ENCODE assay signal across 1 cellular context in genomic region chr16:53081686-53082407, GRCh38.
TF ChIP-seq lines count a peak whose summit lies in the region.

No MANE protein-coding gene starts in this region.

TF ChIP-seq in HEK293, 187 proteins besides CTCF, POLR2A, EP300 and RAD21 (continued from another document):
- no peak for TF ChIP-seq ZNF26 (tag by site-specific recombination; IDR thresholded peaks at IDR 0.05)
- TF ChIP-seq ZXDB (tag by site-specific recombination; IDR thresholded peaks at IDR 0.05): peak; percentile 71
- TF ChIP-seq, protein P1, sequence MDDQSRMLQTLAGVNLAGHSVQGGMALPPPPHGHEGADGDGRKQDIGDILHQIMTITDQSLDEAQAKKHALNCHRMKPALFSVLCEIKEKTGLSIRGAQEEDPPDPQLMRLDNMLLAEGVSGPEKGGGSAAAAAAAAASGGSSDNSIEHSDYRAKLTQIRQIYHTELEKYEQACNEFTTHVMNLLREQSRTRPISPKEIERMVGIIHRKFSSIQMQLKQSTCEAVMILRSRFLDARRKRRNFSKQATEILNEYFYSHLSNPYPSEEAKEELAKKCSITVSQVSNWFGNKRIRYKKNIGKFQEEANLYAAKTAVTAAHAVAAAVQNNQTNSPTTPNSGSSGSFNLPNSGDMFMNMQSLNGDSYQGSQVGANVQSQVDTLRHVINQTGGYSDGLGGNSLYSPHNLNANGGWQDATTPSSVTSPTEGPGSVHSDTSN (CRISPR knock-in tag; IDR thresholded peaks at IDR 0.05): no peak
- TF ChIP-seq SETDB1 (IDR thresholded peaks at IDR 0.05; ENCODE audit: insufficient read length, low read length): no peak
- no peak for TF ChIP-seq IKZF3 (tag by site-specific recombination; IDR thresholded peaks at IDR 0.05)
- peak; percentile 85 for TF ChIP-seq ZNF426 (tag by site-specific recombination; IDR thresholded peaks at IDR 0.05)
- TF ChIP-seq ZBTB48 (tag by site-specific recombination; IDR thresholded peaks at IDR 0.05): no peak
- TF ChIP-seq ZNF366 (tag by site-specific recombination; conservative IDR thresholded peaks at IDR 0.05): no peak
- peak; percentile 64; the same call in 1 of the 2 replicates for TF ChIP-seq GLI2 (tag by site-specific recombination; IDR thresholded peaks at IDR 0.05; ENCODE audit: borderline replicate concordance, low read depth)
- no peak for TF ChIP-seq ZNF610 (tag by site-specific recombination; IDR thresholded peaks at IDR 0.05; ENCODE audit: borderline replicate concordance)
- TF ChIP-seq ZNF560 (tag by site-specific recombination; IDR thresholded peaks at IDR 0.05; ENCODE audit: borderline replicate concordance): peak; percentile 66; the same call in 1 of the 2 replicates
- TF ChIP-seq, protein P2, sequence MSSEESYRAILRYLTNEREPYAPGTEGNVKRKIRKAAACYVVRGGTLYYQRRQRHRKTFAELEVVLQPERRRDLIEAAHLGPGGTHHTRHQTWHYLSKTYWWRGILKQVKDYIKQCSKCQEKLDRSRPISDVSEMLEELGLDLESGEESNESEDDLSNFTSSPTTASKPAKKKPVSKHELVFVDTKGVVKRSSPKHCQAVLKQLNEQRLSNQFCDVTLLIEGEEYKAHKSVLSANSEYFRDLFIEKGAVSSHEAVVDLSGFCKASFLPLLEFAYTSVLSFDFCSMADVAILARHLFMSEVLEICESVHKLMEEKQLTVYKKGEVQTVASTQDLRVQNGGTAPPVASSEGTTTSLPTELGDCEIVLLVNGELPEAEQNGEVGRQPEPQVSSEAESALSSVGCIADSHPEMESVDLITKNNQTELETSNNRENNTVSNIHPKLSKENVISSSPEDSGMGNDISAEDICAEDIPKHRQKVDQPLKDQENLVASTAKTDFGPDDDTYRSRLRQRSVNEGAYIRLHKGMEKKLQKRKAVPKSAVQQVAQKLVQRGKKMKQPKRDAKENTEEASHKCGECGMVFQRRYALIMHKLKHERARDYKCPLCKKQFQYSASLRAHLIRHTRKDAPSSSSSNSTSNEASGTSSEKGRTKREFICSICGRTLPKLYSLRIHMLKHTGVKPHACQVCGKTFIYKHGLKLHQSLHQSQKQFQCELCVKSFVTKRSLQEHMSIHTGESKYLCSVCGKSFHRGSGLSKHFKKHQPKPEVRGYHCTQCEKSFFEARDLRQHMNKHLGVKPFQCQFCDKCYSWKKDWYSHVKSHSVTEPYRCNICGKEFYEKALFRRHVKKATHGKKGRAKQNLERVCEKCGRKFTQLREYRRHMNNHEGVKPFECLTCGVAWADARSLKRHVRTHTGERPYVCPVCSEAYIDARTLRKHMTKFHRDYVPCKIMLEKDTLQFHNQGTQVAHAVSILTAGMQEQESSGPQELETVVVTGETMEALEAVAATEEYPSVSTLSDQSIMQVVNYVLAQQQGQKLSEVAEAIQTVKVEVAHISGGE (tag by site-specific recombination; conservative IDR thresholded peaks at IDR 0.05; ENCODE audit: low read depth): peak; percentile 79
- no peak for TF ChIP-seq ZNF112 (tag by site-specific recombination; IDR thresholded peaks at IDR 0.05)
- TF ChIP-seq, protein P3, sequence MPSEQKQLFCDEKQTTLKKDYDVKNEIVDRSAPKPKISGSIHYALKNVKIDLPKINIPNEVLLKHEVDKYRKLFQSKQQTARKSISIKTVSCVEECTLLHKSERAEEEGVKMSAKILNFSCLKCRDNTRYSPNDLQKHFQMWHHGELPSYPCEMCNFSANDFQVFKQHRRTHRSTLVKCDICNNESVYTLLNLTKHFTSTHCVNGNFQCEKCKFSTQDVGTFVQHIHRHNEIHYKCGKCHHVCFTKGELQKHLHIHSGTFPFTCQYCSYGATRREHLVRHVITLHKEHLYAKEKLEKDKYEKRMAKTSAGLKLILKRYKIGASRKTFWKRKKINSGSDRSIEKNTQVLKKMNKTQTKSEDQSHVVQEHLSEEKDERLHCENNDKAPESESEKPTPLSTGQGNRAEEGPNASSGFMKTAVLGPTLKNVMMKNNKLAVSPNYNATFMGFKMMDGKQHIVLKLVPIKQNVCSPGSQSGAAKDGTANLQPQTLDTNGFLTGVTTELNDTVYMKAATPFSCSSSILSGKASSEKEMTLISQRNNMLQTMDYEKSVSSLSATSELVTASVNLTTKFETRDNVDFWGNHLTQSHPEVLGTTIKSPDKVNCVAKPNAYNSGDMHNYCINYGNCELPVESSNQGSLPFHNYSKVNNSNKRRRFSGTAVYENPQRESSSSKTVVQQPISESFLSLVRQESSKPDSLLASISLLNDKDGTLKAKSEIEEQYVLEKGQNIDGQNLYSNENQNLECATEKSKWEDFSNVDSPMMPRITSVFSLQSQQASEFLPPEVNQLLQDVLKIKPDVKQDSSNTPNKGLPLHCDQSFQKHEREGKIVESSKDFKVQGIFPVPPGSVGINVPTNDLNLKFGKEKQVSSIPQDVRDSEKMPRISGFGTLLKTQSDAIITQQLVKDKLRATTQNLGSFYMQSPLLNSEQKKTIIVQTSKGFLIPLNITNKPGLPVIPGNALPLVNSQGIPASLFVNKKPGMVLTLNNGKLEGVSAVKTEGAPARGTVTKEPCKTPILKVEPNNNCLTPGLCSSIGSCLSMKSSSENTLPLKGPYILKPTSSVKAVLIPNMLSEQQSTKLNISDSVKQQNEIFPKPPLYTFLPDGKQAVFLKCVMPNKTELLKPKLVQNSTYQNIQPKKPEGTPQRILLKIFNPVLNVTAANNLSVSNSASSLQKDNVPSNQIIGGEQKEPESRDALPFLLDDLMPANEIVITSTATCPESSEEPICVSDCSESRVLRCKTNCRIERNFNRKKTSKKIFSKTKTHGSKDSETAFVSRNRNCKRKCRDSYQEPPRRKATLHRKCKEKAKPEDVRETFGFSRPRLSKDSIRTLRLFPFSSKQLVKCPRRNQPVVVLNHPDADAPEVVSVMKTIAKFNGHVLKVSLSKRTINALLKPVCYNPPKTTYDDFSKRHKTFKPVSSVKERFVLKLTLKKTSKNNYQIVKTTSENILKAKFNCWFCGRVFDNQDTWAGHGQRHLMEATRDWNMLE (tag by site-specific recombination; conservative IDR thresholded peaks at IDR 0.05; ENCODE audit: low read depth): peak; percentile 81
- peak; percentile 92 for TF ChIP-seq ZNF555 (tag by site-specific recombination; conservative IDR thresholded peaks at IDR 0.05)
- TF ChIP-seq, protein P4, sequence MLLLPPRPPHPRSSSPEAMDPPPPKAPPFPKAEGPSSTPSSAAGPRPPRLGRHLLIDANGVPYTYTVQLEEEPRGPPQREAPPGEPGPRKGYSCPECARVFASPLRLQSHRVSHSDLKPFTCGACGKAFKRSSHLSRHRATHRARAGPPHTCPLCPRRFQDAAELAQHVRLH (tag by site-specific recombination; IDR thresholded peaks at IDR 0.05): no peak
- TF ChIP-seq ZNF302 (tag by site-specific recombination; IDR thresholded peaks at IDR 0.05; ENCODE audit: low read depth): 0 out of 2 replicates have a peak, but pooled peaks have one; percentile 30
- 0 out of 2 replicates have a peak, but pooled peaks have one; percentile 60 for TF ChIP-seq ZNF19 (tag by site-specific recombination; IDR thresholded peaks at IDR 0.05; ENCODE audit: low read depth)
- TF ChIP-seq SP3 (tag by site-specific recombination; IDR thresholded peaks at IDR 0.05): no peak
- TF ChIP-seq OSR2 (tag by site-specific recombination; IDR thresholded peaks at IDR 0.05): no peak
- peak; percentile 85 for TF ChIP-seq ZNF266 (tag by site-specific recombination; IDR thresholded peaks at IDR 0.05; ENCODE audit: low read depth)
- TF ChIP-seq ZNF132 (tag by site-specific recombination; IDR thresholded peaks at IDR 0.05; ENCODE audit: borderline replicate concordance): no peak
- peak; percentile 90 for TF ChIP-seq ZNF394 (tag by site-specific recombination; IDR thresholded peaks at IDR 0.05; ENCODE audit: borderline replicate concordance)
- no peak for TF ChIP-seq SP7 (tag by site-specific recombination; IDR thresholded peaks at IDR 0.05)
- peak; percentile 62; the same call in 1 of the 2 replicates for TF ChIP-seq ZNF223 (tag by site-specific recombination; IDR thresholded peaks at IDR 0.05)
- TF ChIP-seq ZBTB21 (tag by site-specific recombination; IDR thresholded peaks at IDR 0.05): peak; percentile 37; the same call in 1 of the 2 replicates
- TF ChIP-seq, protein P5, sequence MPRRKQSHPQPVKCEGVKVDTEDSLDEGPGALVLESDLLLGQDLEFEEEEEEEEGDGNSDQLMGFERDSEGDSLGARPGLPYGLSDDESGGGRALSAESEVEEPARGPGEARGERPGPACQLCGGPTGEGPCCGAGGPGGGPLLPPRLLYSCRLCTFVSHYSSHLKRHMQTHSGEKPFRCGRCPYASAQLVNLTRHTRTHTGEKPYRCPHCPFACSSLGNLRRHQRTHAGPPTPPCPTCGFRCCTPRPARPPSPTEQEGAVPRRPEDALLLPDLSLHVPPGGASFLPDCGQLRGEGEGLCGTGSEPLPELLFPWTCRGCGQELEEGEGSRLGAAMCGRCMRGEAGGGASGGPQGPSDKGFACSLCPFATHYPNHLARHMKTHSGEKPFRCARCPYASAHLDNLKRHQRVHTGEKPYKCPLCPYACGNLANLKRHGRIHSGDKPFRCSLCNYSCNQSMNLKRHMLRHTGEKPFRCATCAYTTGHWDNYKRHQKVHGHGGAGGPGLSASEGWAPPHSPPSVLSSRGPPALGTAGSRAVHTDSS (tag by site-specific recombination; IDR thresholded peaks at IDR 0.05): no peak
- no peak for TF ChIP-seq ZNF747 (tag by site-specific recombination; IDR thresholded peaks at IDR 0.05)
- 0 out of 2 replicates have a peak, but pooled peaks have one; percentile 18 for TF ChIP-seq RBAK (tag by site-specific recombination; IDR thresholded peaks at IDR 0.05)
- TF ChIP-seq ZNF202 (tag by site-specific recombination; IDR thresholded peaks at IDR 0.05; ENCODE audit: borderline replicate concordance): peak; percentile 85
- TF ChIP-seq ZNF404 (tag by site-specific recombination; IDR thresholded peaks at IDR 0.05): 0 out of 2 replicates have a peak, but pooled peaks have one; percentile 50
- TF ChIP-seq ZNF354C (tag by site-specific recombination; IDR thresholded peaks at IDR 0.05; ENCODE audit: borderline replicate concordance, low read depth): peak; percentile 79; the same call in 1 of the 2 replicates
- TF ChIP-seq ZNF623 (tag by site-specific recombination; IDR thresholded peaks at IDR 0.05): peak; percentile 76
- TF ChIP-seq ZNF140 (tag by site-specific recombination; IDR thresholded peaks at IDR 0.05): peak; percentile 92
- TF ChIP-seq ZNF362 (tag by site-specific recombination; IDR thresholded peaks at IDR 0.05): no peak
- TF ChIP-seq ZNF654 (tag by site-specific recombination; IDR thresholded peaks at IDR 0.05; ENCODE audit: low read depth): peak; percentile 31
- TF ChIP-seq ZNF530 (tag by site-specific recombination; IDR thresholded peaks at IDR 0.05; ENCODE audit: low read depth): 0 out of 2 replicates have a peak, but pooled peaks have one; percentile 31
- TF ChIP-seq GLIS2 (tag by site-specific recombination; IDR thresholded peaks at IDR 0.05): no peak
- TF ChIP-seq ZNF501 (tag by site-specific recombination; IDR thresholded peaks at IDR 0.05): 0 out of 2 replicates have a peak, but pooled peaks have one; percentile 33
- no peak for TF ChIP-seq ATF2 (tag by site-specific recombination; IDR thresholded peaks at IDR 0.05; ENCODE audit: low read depth)
TF ChIP-seq in HEK293: peak in this region for 29.
